Comparison of ENCODE assay signal across 18 cellular contexts in genomic region chr1:200921571-200922110, GRCh38. TPM values are rescaled to one million over a fixed set of nuclear protein-coding genes. Genes with fewer than 3 reads are reported as not detected.
A peak's percentile ranks its signal among the peaks of the same experiment; 100 is the strongest.
DNase-seq lines count a peak whose midpoint lies in the region; TF ChIP-seq lines count a peak whose summit lies in the region.
"Had no signal": no experiment of that assay in that cellular context is flagged by ENCODE, and none has a peak within 500 bp of the region (broad histone marks: within the 10 kb centered on the region; RNA-seq: fewer than 3 reads in every experiment).

No MANE protein-coding gene starts in this region.

- intact Hi-C loops in prostate gland (cut with DNase I): no loop called here

- H4K8ac ChIP-seq in neuronal stem cell (ENCODE audit: low read depth, low read length): no peak overlapping the region

- H3K27ac ChIP-seq in neuronal stem cell (replicated peaks; ENCODE audit: low read length): no peak overlapping the region
- no peak overlapping the region for H3K27ac ChIP-seq in prostate gland
- H3K27ac ChIP-seq: 22Rv1, BLaER1 had no signal

- no peak overlapping the region for H2BK5ac ChIP-seq in neuronal stem cell (ENCODE audit: low read length)

- no peak overlapping the region for H2AK5ac ChIP-seq in neuronal stem cell (ENCODE audit: low read depth, low read length)

- TF ChIP-seq CTCF in prostate gland (IDR thresholded peaks at IDR 0.05): no peak

- no peak overlapping the region for H3K14ac ChIP-seq in neuronal stem cell (ENCODE audit: low read length)

- H2AFZ ChIP-seq in neuronal stem cell (ENCODE audit: low read length): no peak overlapping the region

- H3K4ac ChIP-seq in neuronal stem cell (ENCODE audit: low read length): no peak overlapping the region

- H3K36me3 ChIP-seq in neuronal stem cell (replicated peaks in 1 of 2; ENCODE audit: control insufficient read depth in 2 of 2, insufficient read depth in 2 of 2, low read length in 2 of 2) (no peaks in the 10 kb centered on the region), prostate gland (no peaks in the 10 kb centered on the region)
- H3K36me3 ChIP-seq: BLaER1, HAP-1 had no signal

- no peaks in the 10 kb centered on the region for H3K79me1 ChIP-seq in neuronal stem cell (ENCODE audit: low read depth, low read length)

- no peak overlapping the region for H3K9ac ChIP-seq in neuronal stem cell (ENCODE audit: low read depth, low read length, poor library complexity)
- H3K9ac ChIP-seq: BLaER1 had no signal

- no peak overlapping the region for H3K4me3 ChIP-seq in neuronal stem cell (ENCODE audit: low read length in 2 of 2)
- H3K4me3 ChIP-seq in prostate gland: no peak overlapping the region
- H3K4me3 ChIP-seq: BLaER1, HAP-1 had no signal

- H3K18ac ChIP-seq in neuronal stem cell (ENCODE audit: low read length): no peak overlapping the region

- DNase-seq in NCI-H146 (lab: John Stamatoyannopoulos, UW) (peak; percentile 47), NCI-H146 treated with DMSO at 0.1 percent for 48 hours (lab: John Stamatoyannopoulos, UW; ENCODE audit: unreplicated experiment) (no peak), AG20443 (ENCODE audit: low spot score) (peak; percentile 4), islet precursor cell (peak; percentile 27), neuronal stem cell (ENCODE audit: low spot score) (peak; percentile 14), prostate gland (ENCODE audit: low spot score) (no peak), EL (no peak), NCI-H748 treated with DMSO at 0.1 percent for 48 hours (lab: John Stamatoyannopoulos, UW) (no peak)
- DNase-seq: AML-193; Caco-2; CD8-positive, alpha-beta memory T cell; DMS53 had no signal

- no peak for TF ChIP-seq POLR2A in prostate gland (IDR thresholded peaks at IDR 0.05)

- H3K27me3 ChIP-seq in neuronal stem cell (ENCODE audit: control insufficient read depth in 3 of 3, insufficient read depth in 3 of 3, low read depth in 1 of 3, low read length in 3 of 3) (peaks cover 0 to 9% (median 0%) of the 10 kb centered on the region in 3 experiments), prostate gland (replicated peaks; ENCODE audit: insufficient read depth) (no peaks in the 10 kb centered on the region)
- H3K27me3 ChIP-seq: BLaER1 had no signal

- H2BK12ac ChIP-seq in neuronal stem cell (ENCODE audit: low read length): no peak overlapping the region

- no CpG with 5 or more reads among the region's 9 CpGs for WGBS in neuronal stem cell (ENCODE audit: extremely low coverage in 2 of 2, insufficient read length in 2 of 2, insufficient replicate concordance in 1 of 2), 2 donors
- 84% methylated on average over 9 of the region's 9 CpGs for WGBS in prostate gland

- no peak overlapping the region for H3K23ac ChIP-seq in neuronal stem cell (ENCODE audit: low read depth, low read length, poor library complexity)

- no peak overlapping the region for H2BK15ac ChIP-seq in neuronal stem cell (ENCODE audit: low read length)

- H3K4me1 ChIP-seq in neuronal stem cell (ENCODE audit: control insufficient read depth in 2 of 2, insufficient read depth in 1 of 2, low read depth in 1 of 2, low read length in 2 of 2): peaks cover 0 to 15% of the 10 kb centered on the region in 2 donors
- no peaks in the 10 kb centered on the region for H3K4me1 ChIP-seq in prostate gland (replicated peaks)
- H3K4me1 ChIP-seq: HAP-1 had no signal

- H4K91ac ChIP-seq in neuronal stem cell (ENCODE audit: low read depth, low read length, poor library complexity): no peak overlapping the region

- no peak overlapping the region for H3K4me2 ChIP-seq in neuronal stem cell (ENCODE audit: insufficient read depth, low read length, poor library complexity, severe bottlenecking)

- no peaks in the 10 kb centered on the region for H3K9me3 ChIP-seq in neuronal stem cell (replicated peaks in 1 of 2; ENCODE audit: control insufficient read depth in 2 of 2, insufficient read depth in 1 of 2, low read depth in 1 of 2, low read length in 2 of 2)
- no peaks in the 10 kb centered on the region for H3K9me3 ChIP-seq in prostate gland
- H3K9me3 ChIP-seq: BLaER1, Caco-2, HAP-1 had no signal

- no peak overlapping the region for H2BK120ac ChIP-seq in neuronal stem cell (ENCODE audit: low read depth, low read length)

RNA-seq across cellular contexts. Expression of gene INAVA, which starts 26.9 kb away (rescaled TPM):
- 30.9 TPM for polyA plus RNA-seq in neuronal stem cell (2013, experiment 1 of 2)
- polyA plus RNA-seq in neuronal stem cell (2013, experiment 2 of 2): 29.8 TPM
- 10 to 100 TPM in 1 of 2 donors, 1 to 10 TPM in 1; 7.4 to 27.1 TPM for total RNA-seq in prostate gland
- total RNA-seq: HT1080 had no signal

RNA-seq across cellular contexts. Expression of gene GPR25, which starts 48.9 kb away (rescaled TPM):
- not detected for polyA plus RNA-seq in neuronal stem cell (2013, experiment 1 of 2)
- polyA plus RNA-seq in neuronal stem cell (2013, experiment 2 of 2): not detected
- total RNA-seq in prostate gland: 1 to 10 TPM in 1 of 2 donors, not detected in 1; 1.2 TPM
- total RNA-seq: A673, Caco-2, H1, HT1080 had no signal
- polyA plus RNA-seq: H1 had no signal

Comparison
In these comparisons a context has a peak if more than half of its experiments do, and no peak if none do; other contexts are left out.
1. DNase-seq: peak in NCI-H146 (single experiment), AG20443 (single experiment), islet precursor cell (single experiment) and neuronal stem cell (single experiment); none in NCI-H146 treated with DMSO at 0.1 percent for 48 hours (single experiment), prostate gland (single experiment), EL (single experiment) and NCI-H748 treated with DMSO at 0.1 percent for 48 hours (single experiment).